10 cellular contexts compared by ENCODE assay signal in genomic region chr2:101741775-101742520, GRCh38. TPM values are rescaled to one million over a fixed set of nuclear protein-coding genes. Genes with fewer than 3 reads are reported as not detected.
DNase-seq lines count a peak whose midpoint lies in the region; ATAC-seq, FAIRE-seq and TF ChIP-seq lines count a peak whose summit lies in the region.
"Had no signal": no experiment of that assay in that cellular context is flagged by ENCODE, and none has a peak within 500 bp of the region (broad histone marks: within the 10 kb centered on the region; RNA-seq: fewer than 3 reads in every experiment).

No MANE protein-coding gene starts in this region.

- peak overlapping the region; percentile 16 to 60 (median 28) for H3K4me3 Mint-ChIP-seq in CD4-positive, CD25-positive, alpha-beta regulatory T cell
- H3K4me3 Mint-ChIP-seq in neural progenitor cell: peak overlapping the region; percentile 22

- H4K20me1 ChIP-seq in neural progenitor cell (ENCODE audit: low read depth): peaks cover 95% of the 10 kb centered on the region

- no peak for TF ChIP-seq EP300 in esophagus muscularis mucosa (IDR thresholded peaks at IDR 0.05)

- peaks cover 44 to 91% (median 71%) of the 10 kb centered on the region in 4 donors for H3K4me1 Mint-ChIP-seq in CD4-positive, CD25-positive, alpha-beta regulatory T cell
- peaks cover 43% of the 10 kb centered on the region for H3K4me1 Mint-ChIP-seq in neural progenitor cell

- no peaks in the 10 kb centered on the region for H3K9me3 Mint-ChIP-seq in CD4-positive, CD25-positive, alpha-beta regulatory T cell
- H3K9me3 Mint-ChIP-seq in neural progenitor cell: peaks cover 5% of the 10 kb centered on the region

- H3K4me2 ChIP-seq in neural progenitor cell: peak overlapping the region; percentile 57

- peak overlapping the region; percentile 22 for H3K4me3 ChIP-seq in CD4-positive, CD25-positive, alpha-beta regulatory T cell (ENCODE audit: low read depth, low read length)
- H3K4me3 ChIP-seq in RWPE2 (ENCODE audit: severe bottlenecking) (no peak overlapping the region), esophagus muscularis mucosa (peak overlapping the region in 2 of 4 donors; percentile 7), neural progenitor cell (no peak overlapping the region)

- peaks cover 3% of the 10 kb centered on the region for H3K36me3 ChIP-seq in CD4-positive, CD25-positive, alpha-beta regulatory T cell (ENCODE audit: control insufficient read depth, insufficient read depth, low read length)
- 0 out of 2 replicates have a peak, but pooled peaks cover 5% of the 10 kb centered on the region for H3K36me3 ChIP-seq in RWPE2 (ENCODE audit: low read depth)
- no peaks in the 10 kb centered on the region for H3K36me3 ChIP-seq in esophagus muscularis mucosa
- H3K36me3 ChIP-seq in neural progenitor cell: no peaks in the 10 kb centered on the region

- TF ChIP-seq POLR2A in esophagus muscularis mucosa (IDR thresholded peaks at IDR 0.05; ENCODE audit: low read depth): no peak

- 33% methylated on average over 7 of the region's 9 CpGs for WGBS in esophagus muscularis mucosa

- H3K27me3 Mint-ChIP-seq in CD4-positive, CD25-positive, alpha-beta regulatory T cell: no peaks in the 10 kb centered on the region
- H3K27me3 Mint-ChIP-seq in neural progenitor cell (ENCODE audit: insufficient read depth, low read depth): no peaks in the 10 kb centered on the region

- no peak for DNase-seq in CD4-positive, CD25-positive, alpha-beta regulatory T cell
- DNase-seq in RWPE2 (ENCODE audit: low spot score) (peak; percentile 72), esophagus muscularis mucosa (ENCODE audit: extremely low spot score) (peak; percentile 90), neural progenitor cell (ENCODE audit: low spot score) (peak; percentile 82), head of caudate nucleus (no peak), RCC 7860 (ENCODE audit: low spot score) (no peak), NCI-H146 treated with DMSO at 0.1 percent for 48 hours (lab: John Stamatoyannopoulos, UW; ENCODE audit: unreplicated experiment) (no peak)
- DNase-seq: activated gamma-delta T cell treated with Interleukin-2 at 50 U/mL for 16 hours, NCI-H2081 had no signal

- H2AFZ ChIP-seq in neural progenitor cell (replicated peaks): no peak overlapping the region

- peaks cover 7% of the 10 kb centered on the region for H3K36me3 Mint-ChIP-seq in CD4-positive, CD25-positive, alpha-beta regulatory T cell
- peaks cover 6% of the 10 kb centered on the region for H3K36me3 Mint-ChIP-seq in neural progenitor cell

- H3K4me1 ChIP-seq in CD4-positive, CD25-positive, alpha-beta regulatory T cell (ENCODE audit: control insufficient read depth, insufficient read depth, low read length, poor library complexity, severe bottlenecking): peaks cover 64% of the 10 kb centered on the region
- H3K4me1 ChIP-seq in RWPE2 (ENCODE audit: insufficient read depth, poor library complexity, severe bottlenecking): peaks cover 85% of the 10 kb centered on the region
- H3K4me1 ChIP-seq in esophagus muscularis mucosa: peaks cover 72 to 83% (median 77%) of the 10 kb centered on the region in 4 donors
- peaks cover 37% of the 10 kb centered on the region for H3K4me1 ChIP-seq in neural progenitor cell

- no peaks in the 10 kb centered on the region for H3K9me3 ChIP-seq in CD4-positive, CD25-positive, alpha-beta regulatory T cell (ENCODE audit: control insufficient read depth in 2 of 2, low read length in 2 of 2)
- no peaks in the 10 kb centered on the region for H3K9me3 ChIP-seq in RWPE2 (ENCODE audit: severe bottlenecking)
- no peaks in the 10 kb centered on the region for H3K9me3 ChIP-seq in esophagus muscularis mucosa
- no peaks in the 10 kb centered on the region for H3K9me3 ChIP-seq in neural progenitor cell (ENCODE audit: low read depth)

- peak overlapping the region; percentile 28 for H3K27ac ChIP-seq in CD4-positive, CD25-positive, alpha-beta regulatory T cell (ENCODE audit: insufficient read depth, low read length, poor library complexity, severe bottlenecking)
- H3K27ac ChIP-seq in RWPE2 (ENCODE audit: poor library complexity, severe bottlenecking) (peak overlapping the region; percentile 94), esophagus muscularis mucosa (replicated peaks in 1 of 4) (peak overlapping the region; percentile 33 to 57 (median 38)), neural progenitor cell (peak overlapping the region; percentile 47)

- TF ChIP-seq CTCF in RWPE2 (IDR thresholded peaks at IDR 0.05; ENCODE audit: poor library complexity, severe bottlenecking) (peak; percentile 23), esophagus muscularis mucosa (IDR thresholded peaks at IDR 0.05) (no peak), neural progenitor cell (IDR thresholded peaks at IDR 0.05) (peak; percentile 9)

- ATAC-seq in CD4-positive, CD25-positive, alpha-beta regulatory T cell (ENCODE audit: low read depth in 2 of 2): no peak
- ATAC-seq in RWPE2 (ENCODE audit: low read depth) (peak; percentile 87), GM21786 (IDR thresholded peaks at IDR 0.05; ENCODE audit: unreplicated experiment) (no peak)

- peaks cover 24% of the 10 kb centered on the region for H3F3A ChIP-seq in neural progenitor cell (ENCODE audit: low read depth)

- FAIRE-seq in RCC 7860 (lab: Jason Lieb, UNC): no peak

- no peak overlapping the region for H3K9ac ChIP-seq in neural progenitor cell

- no peaks in the 10 kb centered on the region for H3K27me3 ChIP-seq in CD4-positive, CD25-positive, alpha-beta regulatory T cell (ENCODE audit: control insufficient read depth, insufficient read depth, low read length)
- H3K27me3 ChIP-seq in RWPE2 (ENCODE audit: insufficient read depth, poor library complexity, severe bottlenecking) (no peaks in the 10 kb centered on the region), esophagus muscularis mucosa (no peaks in the 10 kb centered on the region), neural progenitor cell (no peaks in the 10 kb centered on the region)

- H3K79me2 ChIP-seq in neural progenitor cell (ENCODE audit: low read depth): peaks cover 97% of the 10 kb centered on the region

- peak overlapping the region; percentile 26 to 91 (median 73) for H3K27ac Mint-ChIP-seq in CD4-positive, CD25-positive, alpha-beta regulatory T cell
- H3K27ac Mint-ChIP-seq in neural progenitor cell: peak overlapping the region; percentile 85

- intact Hi-C loops in esophagus muscularis mucosa (cut with DNase I): no loop called here
- intact Hi-C loops in head of caudate nucleus (cut with DNase I): no loop called here

RNA-seq across cellular contexts. Expression of gene MAP4K4, which starts 44.4 kb away (rescaled TPM):
- 179 TPM for total RNA-seq in CD4-positive, CD25-positive, alpha-beta regulatory T cell
- 10 to 100 TPM in 2 of 4 donors, 1 to 10 TPM in 2; 6.7 to 22.3 (median 11.4) TPM for polyA plus RNA-seq in CD4-positive, CD25-positive, alpha-beta regulatory T cell
- 10 to 100 TPM; 37.8 to 59.0 (median 51.7) TPM for total RNA-seq in esophagus muscularis mucosa
- total RNA-seq in neural progenitor cell (ENCODE audit: low replicate concordance): 91.9 and 99.2 TPM in 2 replicates

Comparison
In these comparisons a context has a peak if more than half of its experiments do, and no peak if none do; other contexts are left out.
1. DNase-seq: peak in RWPE2 (single experiment), esophagus muscularis mucosa (single experiment) and neural progenitor cell (single experiment); none in CD4-positive, CD25-positive, alpha-beta regulatory T cell (0 of 3), head of caudate nucleus (0 of 42), RCC 7860 (single experiment) and NCI-H146 treated with DMSO at 0.1 percent for 48 hours (single experiment).
2. H3K27ac ChIP-seq: peak in every context shown above with its lines; median percentile 94 in RWPE2; 47 in neural progenitor cell; 38 in esophagus muscularis mucosa; 28 in CD4-positive, CD25-positive, alpha-beta regulatory T cell.
3. CTCF ChIP-seq: peak in RWPE2 (single experiment) and neural progenitor cell (single experiment); none in esophagus muscularis mucosa (0 of 3).